ENCODE assay signal across 14 cellular contexts in genomic region chr1:61055110-61055614, GRCh38. TPM values are rescaled to one million over a fixed set of nuclear protein-coding genes. Genes with fewer than 3 reads are reported as not detected.
DNase-seq lines count a peak whose midpoint lies in the region; ATAC-seq and TF ChIP-seq lines count a peak whose summit lies in the region.
"Had no signal": no experiment of that assay in that cellular context is flagged by ENCODE, and none has a peak within 500 bp of the region (broad histone marks: within the 10 kb centered on the region; RNA-seq: fewer than 3 reads in every experiment).

No MANE protein-coding gene starts in this region.

- no peak overlapping the region for H3K9ac ChIP-seq in HCT116 (ENCODE audit: low read length)
- H3K9ac ChIP-seq in neuronal stem cell (ENCODE audit: low read depth, low read length, poor library complexity), result no peak overlapping the region

- H3K4me2 ChIP-seq in HCT116 (ENCODE audit: low read length), result no peak overlapping the region
- no peak overlapping the region for H3K4me2 ChIP-seq in neuronal stem cell (ENCODE audit: insufficient read depth, low read length, poor library complexity, severe bottlenecking)

- no peaks in the 10 kb centered on the region for H3K79me2 ChIP-seq in HCT116 (ENCODE audit: insufficient read depth, low read length)

- intact Hi-C loops in HCT116 (cut with micrococcal nuclease) (loop anchor here (5.0 to 10.0 kb wide), 2 partner anchors 530 to 797 kb away; no protein-coding TSS in a partner anchor), sigmoid colon (cut with DNase I) (loop anchor here (5.0 to 10.0 kb wide), 2 partner anchors 130 to 342 kb away; no protein-coding TSS in a partner anchor)

- no peaks in the 10 kb centered on the region for H3K9me2 ChIP-seq in HCT116 (ENCODE audit: insufficient read depth)

- CTCF ChIA-PET in HCT116 (lab: Charles Lee) (interaction anchor here (1.1 kb wide), 1 partner anchor 1084 kb away, joined by 4 read pairs; no protein-coding TSS in a partner anchor), WTC11 (lab: Charles Lee) (interaction anchor here (1.0 kb wide), 1 partner anchor 12 kb away, joined by 3 read pairs; no protein-coding TSS in a partner anchor)

- TF ChIP-seq EP300 in gastroesophageal sphincter (IDR thresholded peaks at IDR 0.05), result peak; percentile 12
- peak in 3 of 4 donors; percentile 4 to 44 (median 26) for TF ChIP-seq EP300 in sigmoid colon (IDR thresholded peaks at IDR 0.05)

- TF ChIP-seq CTCF in HCT116 (IDR thresholded peaks at IDR 0.05 in 2 of 3, conservative IDR thresholded peaks at IDR 0.05 in 1 of 3; ENCODE audit: borderline replicate concordance in 1 of 3, insufficient read depth in 1 of 3, low read depth in 2 of 3, low read length in 2 of 3) (no peak), WTC11 (IDR thresholded peaks at IDR 0.05) (no peak), gastroesophageal sphincter (IDR thresholded peaks at IDR 0.05) (no peak), sigmoid colon (IDR thresholded peaks at IDR 0.05) (no peak)

- no peak for TF ChIP-seq RAD21 in HCT116 (IDR thresholded peaks at IDR 0.05; ENCODE audit: low read depth)

- H2BK5ac ChIP-seq in neuronal stem cell (ENCODE audit: low read length), result no peak overlapping the region

- no peaks in the 10 kb centered on the region for H3K36me3 Mint-ChIP-seq in WTC11

- H4K8ac ChIP-seq in neuronal stem cell (ENCODE audit: low read depth, low read length), result no peak overlapping the region

- peaks cover 72% of the 10 kb centered on the region for H3K27me3 Mint-ChIP-seq in WTC11 (ENCODE audit: low read depth)

- no peaks in the 10 kb centered on the region for H3K9me3 Mint-ChIP-seq in WTC11
- H3K9me3 Mint-ChIP-seq: activated T-cell treated with anti-CD3 and anti-CD28 coated beads, Interleukin-2, amount 50 U/mL, for 72 hours had no signal

- no peak overlapping the region for H3K23ac ChIP-seq in neuronal stem cell (ENCODE audit: low read depth, low read length, poor library complexity)

- RAD21 ChIA-PET in HCT116 (lab: Charles Lee; ENCODE audit: low non-redundant PET in 1 of 2, low total read pairs in 2 of 2, uncharacterized antibody in 2 of 2, unreplicated experiment in 2 of 2), result no interaction called here

- no peak overlapping the region for H3K18ac ChIP-seq in neuronal stem cell (ENCODE audit: low read length)

- no peak overlapping the region for H3K14ac ChIP-seq in neuronal stem cell (ENCODE audit: low read length)

- H3K4me3 ChIP-seq in HCT116 (replicated peaks in 1 of 2; ENCODE audit: low read depth in 1 of 2, low read length in 2 of 2), result no peak overlapping the region
- no peak overlapping the region for H3K4me3 ChIP-seq in gastroesophageal sphincter
- H3K4me3 ChIP-seq in sigmoid colon, result no peak overlapping the region
- H3K4me3 ChIP-seq in neuronal stem cell (ENCODE audit: low read length in 2 of 2), result no peak overlapping the region

- no peak overlapping the region for H3K4ac ChIP-seq in neuronal stem cell (ENCODE audit: low read length)

- no peak overlapping the region for H2BK12ac ChIP-seq in neuronal stem cell (ENCODE audit: low read length)

- no peak overlapping the region for H2AK5ac ChIP-seq in neuronal stem cell (ENCODE audit: low read depth, low read length)

- no peak for ATAC-seq in HCT116
- ATAC-seq in WTC11, result no peak
- ATAC-seq in gastroesophageal sphincter, result peak; percentile 10
- ATAC-seq in HG02571 (IDR thresholded peaks at IDR 0.05; ENCODE audit: unreplicated experiment), result no peak
- ATAC-seq: activated T-cell treated with anti-CD3 and anti-CD28 coated beads, Interleukin-2, amount 50 U/mL, for 72 hours had no signal

- H3K27me3 ChIP-seq in HCT116 (ENCODE audit: insufficient read depth, low read length) (no peaks in the 10 kb centered on the region), gastroesophageal sphincter (no peaks in the 10 kb centered on the region), sigmoid colon (no peaks in the 10 kb centered on the region), neuronal stem cell (ENCODE audit: control insufficient read depth in 3 of 3, insufficient read depth in 3 of 3, low read depth in 1 of 3, low read length in 3 of 3) (peaks cover 25 to 87% (median 68%) of the 10 kb centered on the region in 3 experiments)

- no peaks in the 10 kb centered on the region for H4K20me1 ChIP-seq in HCT116 (ENCODE audit: insufficient read depth)

- H3K79me1 ChIP-seq in neuronal stem cell (ENCODE audit: low read depth, low read length), result no peaks in the 10 kb centered on the region

- no peaks in the 10 kb centered on the region for H3K36me3 ChIP-seq in HCT116 (ENCODE audit: control insufficient read depth in 1 of 2, insufficient read depth in 2 of 2, low read length in 2 of 2)
- no peaks in the 10 kb centered on the region for H3K36me3 ChIP-seq in gastroesophageal sphincter
- H3K36me3 ChIP-seq in sigmoid colon, result no peaks in the 10 kb centered on the region
- H3K36me3 ChIP-seq in neuronal stem cell (replicated peaks in 1 of 2; ENCODE audit: control insufficient read depth in 2 of 2, insufficient read depth in 2 of 2, low read length in 2 of 2), result no peaks in the 10 kb centered on the region

- in situ Hi-C loops in ACHN (cut with HindIII; ENCODE audit: low pct_ligation_motif_present, low pct_unique_long_range_greater_than_20kb, low sequenced_read_pairs), result no loop called here

- peaks cover 72% of the 10 kb centered on the region for H3K4me1 Mint-ChIP-seq in WTC11

- POLR2A ChIA-PET in HCT116 (lab: Charles Lee), result interaction anchor here (1.0 kb wide), 1 partner anchor 22 kb away, joined by 3 read pairs; no protein-coding TSS in a partner anchor
- POLR2A ChIA-PET in WTC11 (lab: Charles Lee), result interaction anchor here (0.6 kb wide), 1 partner anchor 23 kb away, joined by 3 read pairs; no protein-coding TSS in a partner anchor

- H4K91ac ChIP-seq in neuronal stem cell (ENCODE audit: low read depth, low read length, poor library complexity), result no peak overlapping the region

- no peak overlapping the region for H2BK120ac ChIP-seq in neuronal stem cell (ENCODE audit: low read depth, low read length)

- H3K4me3 Mint-ChIP-seq in WTC11, result peak overlapping the region; percentile 80; the same call in 1 of the 2 replicates

- no peak for TF ChIP-seq POLR2A in HCT116 (IDR thresholded peaks at IDR 0.05; ENCODE audit: borderline replicate concordance, extremely low read depth, insufficient read depth, insufficient read length)
- no peak for TF ChIP-seq POLR2A in gastroesophageal sphincter (IDR thresholded peaks at IDR 0.05)
- TF ChIP-seq POLR2A in sigmoid colon (IDR thresholded peaks at IDR 0.05), result no peak

- H3K4me1 ChIP-seq in HCT116 (ENCODE audit: control insufficient read depth in 1 of 2, insufficient read depth in 2 of 2, low read length in 2 of 2) (peaks cover 3 to 12% of the 10 kb centered on the region in 2 experiments; a peak in 2 of 4 replicates), gastroesophageal sphincter (peaks cover 8 to 73% (median 16%) of the 10 kb centered on the region in 3 donors), sigmoid colon (peaks cover 0 to 65% (median 51%) of the 10 kb centered on the region in 4 donors), neuronal stem cell (ENCODE audit: control insufficient read depth in 2 of 2, insufficient read depth in 1 of 2, low read depth in 1 of 2, low read length in 2 of 2) (peaks cover 0 to 1% of the 10 kb centered on the region in 2 donors)

- no peak overlapping the region for H2BK15ac ChIP-seq in neuronal stem cell (ENCODE audit: low read length)

- H3K27ac Mint-ChIP-seq in WTC11, result no peak overlapping the region
- H3K27ac Mint-ChIP-seq: activated T-cell treated with anti-CD3 and anti-CD28 coated beads, Interleukin-2, amount 50 U/mL, for 72 hours had no signal

- H3K27ac ChIP-seq in HCT116 (ENCODE audit: low read depth, low read length), result no peak overlapping the region
- peak overlapping the region; percentile 93 to 99 (median 98) for H3K27ac ChIP-seq in gastroesophageal sphincter
- H3K27ac ChIP-seq in sigmoid colon, result peak overlapping the region; percentile 94 to 99 (median 98)
- H3K27ac ChIP-seq in neuronal stem cell (replicated peaks; ENCODE audit: low read length), result no peak overlapping the region
- H3K27ac ChIP-seq: C4-2B had no signal

- H3K9me3 ChIP-seq in HCT116 (ENCODE audit: control insufficient read depth in 1 of 2, insufficient read depth in 1 of 2, low read depth in 1 of 2, low read length in 2 of 2), result no peaks in the 10 kb centered on the region
- H3K9me3 ChIP-seq in gastroesophageal sphincter, result no peaks in the 10 kb centered on the region
- no peaks in the 10 kb centered on the region for H3K9me3 ChIP-seq in sigmoid colon
- H3K9me3 ChIP-seq in neuronal stem cell (replicated peaks in 1 of 2; ENCODE audit: control insufficient read depth in 2 of 2, insufficient read depth in 1 of 2, low read depth in 1 of 2, low read length in 2 of 2), result no peaks in the 10 kb centered on the region

- no TSS peak for BruUV-seq in HCT116 (replicated peaks; lab: Mats Ljungman, UMichigan)

- DNase-seq in HCT116 (ENCODE audit: low read depth, low spot score) (no peak), WTC11 (ENCODE audit: low spot score) (no peak), sigmoid colon (peak; percentile 72), ACHN (no peak), neuronal stem cell (ENCODE audit: low spot score) (no peak), kidney glomerular epithelial cell (lab: John Stamatoyannopoulos, UW) (no peak)
- DNase-seq: activated CD4-positive, CD25-positive, alpha-beta regulatory T cell treated with anti-CD3 and anti-CD28 coated beads, Interleukin-2, amount 50 U/mL, for 72 hours; activated T-cell treated with anti-CD3 and anti-CD28 coated beads, Interleukin-2, amount 50 U/mL, for 72 hours; central memory CD4-positive, alpha-beta T cell; Karpas-422; NCI-H526 had no signal

- H2AFZ ChIP-seq in HCT116 (ENCODE audit: low read depth, low read length, poor library complexity, severe bottlenecking) (peak overlapping the region; percentile 99), neuronal stem cell (ENCODE audit: low read length) (no peak overlapping the region)

TF ChIP-seq in HCT116, 20 proteins besides CTCF, POLR2A, EP300 and RAD21 (continues in another document):
- TF ChIP-seq CEBPB (IDR thresholded peaks at IDR 0.05; ENCODE audit: low read depth) (no peak), EZH2 (IDR thresholded peaks at IDR 0.05) (no peak), YY1 (IDR thresholded peaks at IDR 0.05; ENCODE audit: extremely low read depth, insufficient replicate concordance, low read depth, low read length) (no peak), TCF7L2 (IDR thresholded peaks at IDR 0.05; ENCODE audit: borderline replicate concordance, extremely low read depth, insufficient read depth, insufficient read length) (no peak)

TF ChIP-seq in WTC11, 78 proteins besides CTCF, POLR2A, EP300 and RAD21 (continues in another document):
- TF ChIP-seq ZNF232 (CRISPR knock-in tag; IDR thresholded peaks at IDR 0.05), result no peak

RNA-seq across cellular contexts. Expression of gene NFIA, which starts 27.2 kb away (rescaled TPM):
- total RNA-seq in HCT116 (2021; ENCODE audit: unreplicated experiment) (17.2 TPM), WTC11 (2021) (7.3 to 16.7 TPM (median 8.6 TPM) in 3 replicates), gastroesophageal sphincter (100 to 1,000 TPM; 123 to 205 (median 149) TPM), sigmoid colon (100 to 1,000 TPM in 1 of 4 donors, 10 to 100 TPM in 3; 79.7 to 154 (median 89.1) TPM)
- 4.1 and 4.3 TPM in 2 replicates for polyA plus RNA-seq in HCT116 (2012)
- 1 to 10 TPM; 2.3 to 7.6 (median 4.2) TPM for polyA plus RNA-seq in sigmoid colon
- 0.24 TPM for polyA plus RNA-seq in neuronal stem cell (2013, experiment 1 of 2)
- 0.30 TPM for polyA plus RNA-seq in neuronal stem cell (2013, experiment 2 of 2)

Comparison
In these comparisons a context has a peak if more than half of its experiments do, and no peak if none do; other contexts are left out.
1. H3K27ac ChIP-seq: peak in gastroesophageal sphincter (4 of 4) and sigmoid colon (4 of 4); none in HCT116 (single experiment) and neuronal stem cell (single experiment).